In genomic region chr1:197659175-197659574, GRCh38 we compare ENCODE assay signal across 18 cellular contexts.
DNase-seq lines count a peak whose midpoint lies in the region; ATAC-seq and TF ChIP-seq lines count a peak whose summit lies in the region.
"Had no signal": no experiment of that assay in that cellular context is flagged by ENCODE, and none has a peak within 500 bp of the region (broad histone marks: within the 10 kb centered on the region; RNA-seq: fewer than 3 reads in every experiment).

No MANE protein-coding gene starts in this region.

- peaks cover 12% of the 10 kb centered on the region for H3K36me3 ChIP-seq in SU-DHL-6 (ENCODE audit: low read length)
- H3K36me3 ChIP-seq in right lobe of liver, result no peaks in the 10 kb centered on the region
- no peaks in the 10 kb centered on the region for H3K36me3 ChIP-seq in Caco-2 (ENCODE audit: control insufficient read depth, insufficient read depth, low read length)
- H3K36me3 ChIP-seq: ascending aorta had no signal

- TF ChIP-seq CTCF in CD14-positive monocyte (IDR thresholded peaks at IDR 0.05) (no peak), GM20000 (IDR thresholded peaks at IDR 0.05; ENCODE audit: extremely low read depth, missing control alignments) (no peak), SU-DHL-6 (IDR thresholded peaks at IDR 0.05; ENCODE audit: insufficient read depth, low read length, poor library complexity, severe bottlenecking) (no peak), right lobe of liver (IDR thresholded peaks at IDR 0.05) (no peak), Caco-2 (IDR thresholded peaks at IDR 0.05; ENCODE audit: insufficient read depth in 1 of 2, low read depth in 1 of 2, low read length in 1 of 2, severe bottlenecking in 1 of 2, unreplicated experiment in 1 of 2) (no peak)

- H3K4me3 Mint-ChIP-seq in CD14-positive monocyte, result peak overlapping the region in 1 of 2 donors; percentile 41
- H3K4me3 Mint-ChIP-seq in Caco-2 (ENCODE audit: unreplicated experiment), result no peak overlapping the region
- H3K4me3 Mint-ChIP-seq: activated CD8-positive, alpha-beta memory T cell treated with anti-CD3 and anti-CD28 coated beads, Interleukin-2, amount 10 ng/mL, durations not matched to agents 7 days and 5 days; neural crest cell had no signal

- WGBS in right lobe of liver (ENCODE audit: insufficient coverage, low coverage, low lambda C conversion rate, missing lambda C conversion rate), result 13% methylated on average over 3 of the region's 3 CpGs

- peak overlapping the region in 4 of 7 donors; percentile 5 to 45 (median 22) for H3K27ac Mint-ChIP-seq in CD14-positive monocyte
- no peak overlapping the region for H3K27ac Mint-ChIP-seq in Caco-2 (ENCODE audit: unreplicated experiment)
- H3K27ac Mint-ChIP-seq: activated CD8-positive, alpha-beta memory T cell treated with anti-CD3 and anti-CD28 coated beads, Interleukin-2, amount 10 ng/mL, durations not matched to agents 7 days and 5 days had no signal

- H3F3A ChIP-seq in SU-DHL-6 (ENCODE audit: insufficient read depth), result peaks cover 13% of the 10 kb centered on the region

- CTCF ChIA-PET in Caco-2 (lab: Charles Lee), result no interaction called here

- H3K4me2 ChIP-seq in SU-DHL-6 (ENCODE audit: low read depth, low read length, poor library complexity, severe bottlenecking), result peak overlapping the region; percentile 66
- H3K4me2 ChIP-seq: hepatocyte had no signal

- peaks cover 0 to 2% (median 0%) of the 10 kb centered on the region in 4 donors for H3K4me1 ChIP-seq in right lobe of liver
- no peaks in the 10 kb centered on the region for H3K4me1 ChIP-seq in Caco-2
- H3K4me1 ChIP-seq: ascending aorta had no signal

- no peak overlapping the region for H2AFZ ChIP-seq in SU-DHL-6 (ENCODE audit: low read depth, low read length, severe bottlenecking)
- H2AFZ ChIP-seq: hepatocyte had no signal

- H3K79me2 ChIP-seq in SU-DHL-6 (ENCODE audit: insufficient read depth, low read length), result peaks cover 6% of the 10 kb centered on the region; the same call in 1 of the 2 replicates
- H3K79me2 ChIP-seq: hepatocyte had no signal

- H3K4me1 Mint-ChIP-seq in CD14-positive monocyte, result peaks cover 4% of the 10 kb centered on the region
- H3K4me1 Mint-ChIP-seq in Caco-2 (ENCODE audit: low read depth, unreplicated experiment), result no peaks in the 10 kb centered on the region

- H3K9me2 ChIP-seq in SU-DHL-6 (replicated peaks; ENCODE audit: insufficient read depth, low read length), result no peaks in the 10 kb centered on the region

- peaks cover 0 to 2% (median 0%) of the 10 kb centered on the region in 7 donors for H3K9me3 Mint-ChIP-seq in CD14-positive monocyte
- no peaks in the 10 kb centered on the region for H3K9me3 Mint-ChIP-seq in Caco-2 (ENCODE audit: unreplicated experiment)
- H3K9me3 Mint-ChIP-seq: neural crest cell had no signal

- POLR2A ChIA-PET in Caco-2 (lab: Charles Lee), result no interaction called here

- H3K4me3 ChIP-seq in SU-DHL-6 (ENCODE audit: insufficient read depth, low read length, poor library complexity, severe bottlenecking) (peak overlapping the region; percentile 34), right lobe of liver (peak overlapping the region in 2 of 3 donors; percentile 2 to 13), Caco-2 (ENCODE audit: low read depth, low read length) (no peak overlapping the region)
- H3K4me3 ChIP-seq: ascending aorta, hepatocyte had no signal

- H3K27ac ChIP-seq in SU-DHL-6 (ENCODE audit: low read depth, low read length) (peak overlapping the region; percentile 22; the same call in 1 of the 2 replicates), right lobe of liver (no peak overlapping the region)
- H3K27ac ChIP-seq: ascending aorta, hepatocyte had no signal

- TF ChIP-seq POLR2A in right lobe of liver (IDR thresholded peaks at IDR 0.05), result no peak

- H3K36me3 Mint-ChIP-seq in CD14-positive monocyte, result peaks cover 4 to 7% of the 10 kb centered on the region in 2 donors
- H3K36me3 Mint-ChIP-seq in Caco-2 (ENCODE audit: insufficient read depth, unreplicated experiment), result no peaks in the 10 kb centered on the region

- peak in 3 of 4 donors; percentile 49 to 67 (median 60) for ATAC-seq in right lobe of liver
- ATAC-seq: activated CD8-positive, alpha-beta memory T cell treated with anti-CD3 and anti-CD28 coated beads, Interleukin-2, amount 10 ng/mL, durations not matched to agents 7 days and 5 days had no signal

- BruUV-seq in Caco-2 (replicated peaks; lab: Mats Ljungman, UMichigan), result no TSS peak

- intact Hi-C loops in CD14-positive monocyte (cut with micrococcal nuclease) (no loop called here), right lobe of liver (cut with DNase I) (no loop called here), Caco-2 (cut with micrococcal nuclease; ENCODE audit: unreplicated experiment) (no loop called here)

- no peaks in the 10 kb centered on the region for H4K20me1 ChIP-seq in SU-DHL-6 (ENCODE audit: low read depth, low read length)

- H3K9ac ChIP-seq in SU-DHL-6 (ENCODE audit: low read length), result peak overlapping the region; percentile 12; the same call in 1 of the 2 replicates

- H3K27me3 ChIP-seq in SU-DHL-6 (ENCODE audit: low read length), result no peaks in the 10 kb centered on the region
- no peaks in the 10 kb centered on the region for H3K27me3 ChIP-seq in right lobe of liver
- no peaks in the 10 kb centered on the region for H3K27me3 ChIP-seq in Caco-2 (replicated peaks; ENCODE audit: control insufficient read depth, insufficient read depth, low read length)
- H3K27me3 ChIP-seq: ascending aorta, hepatocyte had no signal

- H3K27me3 Mint-ChIP-seq in CD14-positive monocyte (ENCODE audit: low read depth in 3 of 3) (no peaks in the 10 kb centered on the region), Caco-2 (ENCODE audit: insufficient read depth, unreplicated experiment) (no peaks in the 10 kb centered on the region)
- H3K27me3 Mint-ChIP-seq: activated CD8-positive, alpha-beta memory T cell treated with anti-CD3 and anti-CD28 coated beads, Interleukin-2, amount 10 ng/mL, durations not matched to agents 7 days and 5 days had no signal

- DNase-seq in CD14-positive monocyte (ENCODE audit: low spot score) (no peak), GM20000 (ENCODE audit: low spot score) (peak; percentile 2), right lobe of liver (no peak), dedifferentiated amniotic fluid mesenchymal stem cell (ENCODE audit: extremely low spot score) (no peak), Caco-2 (no peak), DMS 273 (lab: John Stamatoyannopoulos, UW; ENCODE audit: unreplicated experiment) (no peak), NCI-H2196 (lab: John Stamatoyannopoulos, UW; ENCODE audit: unreplicated experiment) (no peak)
- DNase-seq: activated CD4-positive, CD25-positive, alpha-beta regulatory T cell treated with anti-CD3 and anti-CD28 coated beads, Interleukin-2, amount 50 U/mL, for 72 hours; activated CD8-positive, alpha-beta memory T cell treated with anti-CD3 and anti-CD28 coated beads, Interleukin-2, amount 10 ng/mL, durations not matched to agents 7 days and 5 days; activated effector memory CD4-positive, alpha-beta T cell treated with anti-CD3 and anti-CD28 coated beads, Interleukin-2, amount 50 U/mL, for 16 hours; DMS153; GOT3; NCI-H1092 treated with DMSO at 0.1 percent for 48 hours; retina had no signal

- H3K9me3 ChIP-seq in SU-DHL-6 (ENCODE audit: insufficient read depth, low read length) (no peaks in the 10 kb centered on the region), right lobe of liver (no peaks in the 10 kb centered on the region), Caco-2 (no peaks in the 10 kb centered on the region)
- H3K9me3 ChIP-seq: ascending aorta had no signal
